21 cellular contexts compared by ENCODE assay signal in the genomic region with DNA sequence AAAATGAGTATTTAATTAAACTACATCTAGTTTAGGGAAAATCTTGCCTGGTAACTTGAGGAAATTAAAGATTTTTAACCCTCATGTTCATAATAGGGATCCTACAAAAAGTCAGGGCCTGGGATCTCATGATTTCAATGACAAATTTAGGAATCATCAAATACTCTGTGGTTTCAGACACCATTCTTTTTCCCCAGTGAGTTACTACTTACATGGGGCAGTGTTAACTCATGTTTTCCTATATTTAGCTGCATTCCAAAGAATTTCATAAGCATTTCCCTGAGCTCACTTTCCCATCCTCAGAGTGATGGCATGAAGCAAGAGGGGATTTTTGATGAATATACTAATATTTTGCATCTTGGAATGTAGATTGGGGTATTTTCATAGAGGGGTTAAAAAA.
DNase-seq lines count a peak whose midpoint lies in the region; ATAC-seq and TF ChIP-seq lines count a peak whose summit lies in the region.
"Had no signal": no experiment of that assay in that cellular context is flagged by ENCODE, and none has a peak within 500 bp of the region (broad histone marks: within the 10 kb centered on the region; RNA-seq: fewer than 3 reads in every experiment).

No MANE protein-coding gene starts in this region.

- H3K4me3 ChIP-seq in foreskin fibroblast (ENCODE audit: low read depth in 1 of 2, low read length in 2 of 2) (no peak overlapping the region), skeletal muscle satellite cell (ENCODE audit: low read length) (no peak overlapping the region)
- H3K4me3 ChIP-seq: GM23338, lower lobe of right lung, MG63 had no signal

- no peak for TF ChIP-seq CTCF in foreskin fibroblast (IDR thresholded peaks at IDR 0.05; ENCODE audit: low read depth, low read length)

- H3K9me3 ChIP-seq in skeletal muscle satellite cell (replicated peaks; ENCODE audit: low read length): no peaks in the 10 kb centered on the region
- H3K9me3 ChIP-seq: lower lobe of right lung, MG63 had no signal

- no peaks in the 10 kb centered on the region for H3K36me3 ChIP-seq in skeletal muscle satellite cell (ENCODE audit: insufficient read depth, low read length)
- H3K36me3 ChIP-seq: lower lobe of right lung, MG63, WERI-Rb-1 had no signal

- no peaks in the 10 kb centered on the region for H3K27me3 ChIP-seq in skeletal muscle satellite cell (ENCODE audit: control insufficient read depth, insufficient read depth, low read length)
- H3K27me3 ChIP-seq: MG63 had no signal

- ATAC-seq in HG03097 (IDR thresholded peaks at IDR 0.05; ENCODE audit: low FRiP score, unreplicated experiment) (no peak), HG03280 (IDR thresholded peaks at IDR 0.05; ENCODE audit: unreplicated experiment) (no peak), GM21367 (IDR thresholded peaks at IDR 0.05; ENCODE audit: unreplicated experiment) (no peak)
- ATAC-seq: GM23338, lower lobe of right lung, Panc1, sciatic nerve had no signal

- peak overlapping the region; percentile 9 for H3K4me2 ChIP-seq in skeletal muscle satellite cell (ENCODE audit: low read length)
- H3K4me2 ChIP-seq: GM23338 had no signal

- peaks cover 8% of the 10 kb centered on the region for H3K4me1 ChIP-seq in skeletal muscle satellite cell (ENCODE audit: control insufficient read depth, insufficient read depth, low read length)
- H3K4me1 ChIP-seq: lower lobe of right lung had no signal

- peak overlapping the region; percentile 56 for H3K9ac ChIP-seq in skeletal muscle satellite cell (ENCODE audit: low read depth, low read length)

- peak; percentile 57 for DNase-seq in GM04504 (ENCODE audit: low read depth)
- peak; percentile 18 for DNase-seq in astrocyte of the hippocampus (ENCODE audit: low read depth, low spot score)
- peak; percentile 78 to 85 for DNase-seq in foreskin fibroblast
- no peak for DNase-seq in T-helper 2 cell
- DNase-seq: activated CD8-positive, alpha-beta memory T cell treated with anti-CD3 and anti-CD28 coated beads for 24 hours; activated effector memory CD4-positive, alpha-beta T cell treated with anti-CD3 and anti-CD28 coated beads, Interleukin-2, amount 50 U/mL, for 16 hours; aorta; lower lobe of right lung; MG63; NCI-H2081; NCI-H526 treated with DMSO at 0.1 percent for 48 hours; nephron progenitor cell; stimulated activated CD4-positive, alpha-beta T cell treated with anti-CD3 and anti-CD28 coated beads, Interleukin-4, amount 100 ng/mL, for 24 hours; WERI-Rb-1 had no signal

Comparison
In these comparisons a context has a peak if more than half of its experiments do, and no peak if none do; other contexts are left out.
1. DNase-seq: peak in GM04504 (single experiment), astrocyte of the hippocampus (single experiment) and foreskin fibroblast (2 of 2); none in T-helper 2 cell (0 of 5).